1 cellular context compared by ENCODE assay signal in genomic region chr6:136608991-136609390, GRCh38.
TF ChIP-seq lines count a peak whose summit lies in the region.

No MANE protein-coding gene starts in this region.

TF ChIP-seq in HCT116, 20 proteins besides CTCF, POLR2A, EP300 and RAD21:
- TF ChIP-seq ZBTB33 (IDR thresholded peaks at IDR 0.05; ENCODE audit: extremely low read depth, insufficient replicate concordance, low read length) (no peak), CEBPB (IDR thresholded peaks at IDR 0.05; ENCODE audit: low read depth) (no peak), FOSL1 (IDR thresholded peaks at IDR 0.05; ENCODE audit: low read depth) (no peak), ELF1 (IDR thresholded peaks at IDR 0.05; ENCODE audit: borderline replicate concordance, low read depth) (no peak), JUND (IDR thresholded peaks at IDR 0.05) (no peak)
- TF ChIP-seq, protein P1, sequence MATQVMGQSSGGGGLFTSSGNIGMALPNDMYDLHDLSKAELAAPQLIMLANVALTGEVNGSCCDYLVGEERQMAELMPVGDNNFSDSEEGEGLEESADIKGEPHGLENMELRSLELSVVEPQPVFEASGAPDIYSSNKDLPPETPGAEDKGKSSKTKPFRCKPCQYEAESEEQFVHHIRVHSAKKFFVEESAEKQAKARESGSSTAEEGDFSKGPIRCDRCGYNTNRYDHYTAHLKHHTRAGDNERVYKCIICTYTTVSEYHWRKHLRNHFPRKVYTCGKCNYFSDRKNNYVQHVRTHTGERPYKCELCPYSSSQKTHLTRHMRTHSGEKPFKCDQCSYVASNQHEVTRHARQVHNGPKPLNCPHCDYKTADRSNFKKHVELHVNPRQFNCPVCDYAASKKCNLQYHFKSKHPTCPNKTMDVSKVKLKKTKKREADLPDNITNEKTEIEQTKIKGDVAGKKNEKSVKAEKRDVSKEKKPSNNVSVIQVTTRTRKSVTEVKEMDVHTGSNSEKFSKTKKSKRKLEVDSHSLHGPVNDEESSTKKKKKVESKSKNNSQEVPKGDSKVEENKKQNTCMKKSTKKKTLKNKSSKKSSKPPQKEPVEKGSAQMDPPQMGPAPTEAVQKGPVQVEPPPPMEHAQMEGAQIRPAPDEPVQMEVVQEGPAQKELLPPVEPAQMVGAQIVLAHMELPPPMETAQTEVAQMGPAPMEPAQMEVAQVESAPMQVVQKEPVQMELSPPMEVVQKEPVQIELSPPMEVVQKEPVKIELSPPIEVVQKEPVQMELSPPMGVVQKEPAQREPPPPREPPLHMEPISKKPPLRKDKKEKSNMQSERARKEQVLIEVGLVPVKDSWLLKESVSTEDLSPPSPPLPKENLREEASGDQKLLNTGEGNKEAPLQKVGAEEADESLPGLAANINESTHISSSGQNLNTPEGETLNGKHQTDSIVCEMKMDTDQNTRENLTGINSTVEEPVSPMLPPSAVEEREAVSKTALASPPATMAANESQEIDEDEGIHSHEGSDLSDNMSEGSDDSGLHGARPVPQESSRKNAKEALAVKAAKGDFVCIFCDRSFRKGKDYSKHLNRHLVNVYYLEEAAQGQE (IDR thresholded peaks at IDR 0.05; ENCODE audit: low read depth), result no peak
